8 cellular contexts compared by ENCODE assay signal in genomic region chr17:48820936-48821335, GRCh38. TPM values are rescaled to one million over a fixed set of nuclear protein-coding genes. Genes with fewer than 3 reads are reported as not detected.
"Had no signal": no experiment of that assay in that cellular context is flagged by ENCODE, and none has a peak within 500 bp of the region (broad histone marks: within the 10 kb centered on the region; RNA-seq: fewer than 3 reads in every experiment).

No MANE protein-coding gene starts in this region.

RNA-seq across cellular contexts. Expression of gene TTLL6, which starts 3.9 kb away (rescaled TPM):
- total RNA-seq: glomerular endothelial cell, left lobe of liver, mononuclear cell, natural killer cell, psoas muscle, skeletal muscle tissue, spleen, thoracic aorta had no signal
